17 cellular contexts compared by ENCODE assay signal in the genomic region with DNA sequence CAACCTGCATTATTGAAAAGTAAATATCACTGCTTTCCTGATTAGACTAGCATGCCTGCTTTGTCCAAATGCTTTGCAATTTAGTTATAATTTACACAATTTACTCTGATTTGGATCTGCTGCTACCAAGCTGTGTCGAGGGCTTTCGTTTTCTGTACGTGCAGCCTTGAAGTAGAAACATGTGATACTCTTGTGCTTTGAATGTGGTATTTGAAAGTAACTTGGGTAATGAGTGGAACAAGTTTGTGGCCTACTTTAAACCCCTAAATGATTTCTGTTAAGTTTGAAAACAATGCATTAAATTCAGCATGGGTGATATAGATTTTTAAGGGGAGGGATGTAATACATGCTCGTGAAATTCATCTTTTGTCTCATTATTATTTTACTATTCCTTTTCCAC.
DNase-seq lines count a peak whose midpoint lies in the region; ATAC-seq, FAIRE-seq and TF ChIP-seq lines count a peak whose summit lies in the region.
"Had no signal": no experiment of that assay in that cellular context is flagged by ENCODE, and none has a peak within 500 bp of the region (broad histone marks: within the 10 kb centered on the region; RNA-seq: fewer than 3 reads in every experiment).

No MANE protein-coding gene starts in this region.

- peak; percentile 90 for ATAC-seq in GM18858 (IDR thresholded peaks at IDR 0.05; ENCODE audit: unreplicated experiment)
- peak; percentile 96 for ATAC-seq in GM21786 (IDR thresholded peaks at IDR 0.05; ENCODE audit: unreplicated experiment)
- peak; percentile 59 for ATAC-seq in HG03571 (IDR thresholded peaks at IDR 0.05; ENCODE audit: unreplicated experiment)
- no peak for ATAC-seq in PC-3
- ATAC-seq in GM19023 (IDR thresholded peaks at IDR 0.05; ENCODE audit: unreplicated experiment), result no peak
- no peak for ATAC-seq in HG02840 (IDR thresholded peaks at IDR 0.05; ENCODE audit: low FRiP score, unreplicated experiment)
- ATAC-seq: right cardiac atrium had no signal

- no peaks in the 10 kb centered on the region for H3K36me3 Mint-ChIP-seq in activated naive CD4-positive, alpha-beta T cell treated with anti-CD3 and anti-CD28 coated beads, Interleukin-2, amount 10 ng/mL, durations not matched to agents 7 days and 5 days

- POLR2A ChIA-PET in PC-3 (lab: Charles Lee; ENCODE audit: unreplicated experiment), result no interaction called here

- peak overlapping the region in 1 of 3 experiments; percentile 14 for H3K4me3 ChIP-seq in keratinocyte (ENCODE audit: control insufficient read depth in 2 of 3, extremely low read depth in 1 of 3, insufficient read depth in 2 of 3, low read depth in 1 of 3, low read length in 3 of 3)
- H3K4me3 ChIP-seq in PC-3 (ENCODE audit: low read length), result no peak overlapping the region

- H3K9me1 ChIP-seq in keratinocyte (ENCODE audit: control insufficient read depth, extremely low read depth, insufficient read depth, low read length), result no peaks in the 10 kb centered on the region

- no peaks in the 10 kb centered on the region for H3K79me2 ChIP-seq in keratinocyte (ENCODE audit: control insufficient read depth, insufficient read depth, low read length)
- H3K79me2 ChIP-seq in PC-3 (ENCODE audit: low read length), result no peaks in the 10 kb centered on the region

- H3K27ac Mint-ChIP-seq in activated naive CD4-positive, alpha-beta T cell treated with anti-CD3 and anti-CD28 coated beads, Interleukin-2, amount 10 ng/mL, durations not matched to agents 7 days and 5 days, result no peak overlapping the region
- H3K27ac Mint-ChIP-seq: activated T-helper 1 cell treated with anti-CD3 and anti-CD28 coated beads, Interleukin-12 subunit alpha, Interleukin-12 subunit beta, Interleukin-2, Interleukin-4 antibody, amounts not matched to agents 30 ng/mL and 10 ng/mL and 1 ng/mL, durations not matched to agents 14 hours and 24 hours and 36 hours; HFFc6 had no signal

- TF ChIP-seq CTCF in keratinocyte (optimal IDR thresholded peaks at IDR 0.05 in 1 of 3, IDR thresholded peaks at IDR 0.05 in 1 of 3, conservative IDR thresholded peaks at IDR 0.05 in 1 of 3; ENCODE audit: extremely low read depth in 1 of 3, insufficient read depth in 2 of 3, low read length in 3 of 3) (no peak), PC-3 (conservative IDR thresholded peaks at IDR 0.05; ENCODE audit: low read depth, low read length) (no peak)

- no peaks in the 10 kb centered on the region for H3K27me3 Mint-ChIP-seq in activated naive CD4-positive, alpha-beta T cell treated with anti-CD3 and anti-CD28 coated beads, Interleukin-2, amount 10 ng/mL, durations not matched to agents 7 days and 5 days

- CTCF ChIA-PET in PC-3 (lab: Charles Lee), result no interaction called here
- CTCF ChIA-PET in activated naive CD4-positive, alpha-beta T cell treated with anti-CD3 and anti-CD28 coated beads, Interleukin-2, amount 10 ng/mL, durations not matched to agents 7 days and 5 days (lab: Charles Lee), result no interaction called here

- no peaks in the 10 kb centered on the region for H3K4me1 Mint-ChIP-seq in activated naive CD4-positive, alpha-beta T cell treated with anti-CD3 and anti-CD28 coated beads, Interleukin-2, amount 10 ng/mL, durations not matched to agents 7 days and 5 days

- H3K4me1 ChIP-seq in keratinocyte (ENCODE audit: control insufficient read depth, extremely low read depth, insufficient read depth, low read length) (no peaks in the 10 kb centered on the region), PC-3 (ENCODE audit: insufficient read depth, low read length) (no peaks in the 10 kb centered on the region)

- DNase-seq in keratinocyte (ENCODE audit: low read depth, low spot score) (no peak), PC-3 (no peak)
- no peak for DNase-seq in activated naive CD4-positive, alpha-beta T cell treated with anti-CD3 and anti-CD28 coated beads, Interleukin-2, amount 10 ng/mL, durations not matched to agents 7 days and 5 days
- DNase-seq: activated CD4-positive, alpha-beta T cell treated with anti-CD3 and anti-CD28 coated beads, Interleukin-2, amount 50 U/mL, for 4 hours; amygdala; glutamatergic neuron; HFFc6; NCI-H1105 treated with DMSO at 0.1 percent for 48 hours; right cardiac atrium; stimulated activated CD4-positive, alpha-beta T cell treated with anti-CD3 and anti-CD28 coated beads, Interleukin-2, amount 100 ng/mL, for 24 hours had no signal

- no peaks in the 10 kb centered on the region for H3F3A ChIP-seq in PC-3 (ENCODE audit: low read length, unreplicated experiment)

- H2AFZ ChIP-seq in keratinocyte (ENCODE audit: control insufficient read depth, low read length) (peak overlapping the region; percentile 61), PC-3 (ENCODE audit: low read length) (no peak overlapping the region)

- H3K36me3 ChIP-seq in keratinocyte (ENCODE audit: control insufficient read depth in 2 of 2, extremely low read depth in 1 of 2, insufficient read depth in 2 of 2, low read length in 2 of 2) (no peaks in the 10 kb centered on the region), PC-3 (ENCODE audit: low read depth, low read length) (no peaks in the 10 kb centered on the region)

- no peaks in the 10 kb centered on the region for H3K9me3 Mint-ChIP-seq in activated naive CD4-positive, alpha-beta T cell treated with anti-CD3 and anti-CD28 coated beads, Interleukin-2, amount 10 ng/mL, durations not matched to agents 7 days and 5 days
- H3K9me3 Mint-ChIP-seq: activated T-helper 1 cell treated with anti-CD3 and anti-CD28 coated beads, Interleukin-12 subunit alpha, Interleukin-12 subunit beta, Interleukin-2, Interleukin-4 antibody, amounts not matched to agents 30 ng/mL and 10 ng/mL and 1 ng/mL, durations not matched to agents 14 hours and 24 hours and 36 hours; HFFc6 had no signal

- H4K20me1 ChIP-seq in keratinocyte (ENCODE audit: control insufficient read depth, extremely low read depth, insufficient read depth, low read length) (no peaks in the 10 kb centered on the region), PC-3 (ENCODE audit: low read length) (no peaks in the 10 kb centered on the region)

- no peak overlapping the region for H3K4me3 Mint-ChIP-seq in activated naive CD4-positive, alpha-beta T cell treated with anti-CD3 and anti-CD28 coated beads, Interleukin-2, amount 10 ng/mL, durations not matched to agents 7 days and 5 days
- H3K4me3 Mint-ChIP-seq: activated T-helper 1 cell treated with anti-CD3 and anti-CD28 coated beads, Interleukin-12 subunit alpha, Interleukin-12 subunit beta, Interleukin-2, Interleukin-4 antibody, amounts not matched to agents 30 ng/mL and 10 ng/mL and 1 ng/mL, durations not matched to agents 14 hours and 24 hours and 36 hours; HFFc6 had no signal

- H3K9me3 ChIP-seq in keratinocyte (ENCODE audit: control insufficient read depth, low read depth, low read length) (no peaks in the 10 kb centered on the region), PC-3 (ENCODE audit: low read length) (no peaks in the 10 kb centered on the region)

- dilution Hi-C loops in keratinocyte (cut with MboI; ENCODE audit: extremely low pct_ligation_motif_present, low sequenced_read_pairs), result no loop called here

- H3K27ac ChIP-seq in keratinocyte (ENCODE audit: control insufficient read depth, insufficient read depth, low read length), result no peak overlapping the region
- H3K27ac ChIP-seq in PC-3 (ENCODE audit: low read length), result no peak overlapping the region
- H3K27ac ChIP-seq: epithelial cell of prostate had no signal

- H3K4me2 ChIP-seq in keratinocyte (ENCODE audit: control insufficient read depth, extremely low read depth, insufficient read depth, low read depth, low read length), result peak overlapping the region; percentile 27
- H3K4me2 ChIP-seq in PC-3 (ENCODE audit: low read length), result no peak overlapping the region

- intact Hi-C loops in PC-3 (cut with micrococcal nuclease), result no loop called here

- FAIRE-seq in keratinocyte (lab: Jason Lieb, UNC), result no peak

- no TSS peak for BruUV-seq in PC-3 (replicated peaks; lab: Mats Ljungman, UMichigan)

- H3K27me3 ChIP-seq in keratinocyte (ENCODE audit: control insufficient read depth, extremely low read depth, insufficient read depth, low read length) (no peaks in the 10 kb centered on the region), PC-3 (ENCODE audit: low read length) (no peaks in the 10 kb centered on the region)

- no peaks in the 10 kb centered on the region for H3K9me2 ChIP-seq in PC-3 (replicated peaks; ENCODE audit: low read length)

- H3K9ac ChIP-seq in keratinocyte (ENCODE audit: control insufficient read depth, extremely low read depth, insufficient read depth, low read length) (no peak overlapping the region), PC-3 (ENCODE audit: low read length) (no peak overlapping the region)

Comparison
In these comparisons a context has a peak if more than half of its experiments do, and no peak if none do; other contexts are left out.
1. ATAC-seq: peak in GM18858 (single experiment), GM21786 (single experiment) and HG03571 (single experiment); none in PC-3 (single experiment), GM19023 (single experiment) and HG02840 (single experiment).